8 cellular contexts compared by ENCODE assay signal in genomic region chr20:21956591-21956990, GRCh38.
"Had no signal": no experiment of that assay in that cellular context is flagged by ENCODE, and none has a peak within 500 bp of the region (broad histone marks: within the 10 kb centered on the region; RNA-seq: fewer than 3 reads in every experiment).

No MANE protein-coding gene starts in this region.

- ATAC-seq: GM12878 had no signal

- DNase-seq: GDM1, GF-D8 had no signal

- FAIRE-seq: G401.6, GM12878, GM12891, GM12892, GM18507, GM19239 had no signal

- H3K4me3 ChIP-seq: GM12878 had no signal
